In genomic region chr20:31596831-31597482, GRCh38 we compare ENCODE assay signal across 15 cellular contexts. TPM values are rescaled to one million over a fixed set of nuclear protein-coding genes. Genes with fewer than 3 reads are reported as not detected.
DNase-seq lines count a peak whose midpoint lies in the region; ATAC-seq, FAIRE-seq and TF ChIP-seq lines count a peak whose summit lies in the region.
"Had no signal": no experiment of that assay in that cellular context is flagged by ENCODE, and none has a peak within 500 bp of the region (broad histone marks: within the 10 kb centered on the region; RNA-seq: fewer than 3 reads in every experiment).

No MANE protein-coding gene starts in this region.

- H2AK5ac ChIP-seq in IMR-90 (ENCODE audit: low read depth, low read length), result peak overlapping the region; percentile 95

- H3K27me3 ChIP-seq in IMR-90 (ENCODE audit: control insufficient read depth, insufficient read depth, low read length) (no peaks in the 10 kb centered on the region), esophagus muscularis mucosa (no peaks in the 10 kb centered on the region), psoas muscle (ENCODE audit: insufficient read depth in 3 of 3, low read length in 2 of 3) (no peaks in the 10 kb centered on the region), pancreas (no peaks in the 10 kb centered on the region)

- H3K4me3 ChIP-seq in IMR-90 (ENCODE audit: insufficient read depth, low read depth, low read length), result no peak overlapping the region
- no peak overlapping the region for H3K4me3 ChIP-seq in esophagus muscularis mucosa
- H3K4me3 ChIP-seq in psoas muscle, result no peak overlapping the region
- no peak overlapping the region for H3K4me3 ChIP-seq in pancreas
- H3K4me3 ChIP-seq: GM12878 had no signal

- intact Hi-C loops in Calu3 (cut with micrococcal nuclease; ENCODE audit: unreplicated experiment) (no loop called here), IMR-90 (cut with micrococcal nuclease) (no loop called here), esophagus muscularis mucosa (cut with DNase I) (no loop called here), psoas muscle (cut with DNase I) (no loop called here), pancreas (cut with DNase I) (no loop called here)

- TF ChIP-seq POLR2A in IMR-90 (IDR thresholded peaks at IDR 0.05; ENCODE audit: low read depth, low read length), result no peak
- no peak for TF ChIP-seq POLR2A in esophagus muscularis mucosa (IDR thresholded peaks at IDR 0.05; ENCODE audit: low read depth)

- H3K56ac ChIP-seq in IMR-90 (ENCODE audit: extremely low read depth, insufficient read depth, low read length), result peak overlapping the region; percentile 60; the same call in 1 of the 2 replicates

- DNase-seq in Calu3 (no peak), IMR-90 (no peak), esophagus muscularis mucosa (ENCODE audit: extremely low spot score) (no peak), psoas muscle (no peak), pancreas (no peak), RCC 7860 (ENCODE audit: low spot score) (no peak)
- DNase-seq in activated CD4-positive, alpha-beta T cell treated with anti-CD3 and anti-CD28 coated beads, Interleukin-2, amount 10 ng/mL, durations not matched to agents 7 days and 5 days, result no peak
- DNase-seq: activated CD4-positive, alpha-beta memory T cell treated with anti-CD3 and anti-CD28 coated beads for 36 hours; activated naive CD4-positive, alpha-beta T cell treated with anti-CD3 and anti-CD28 coated beads, Interleukin-2, amount 10 ng/mL, durations not matched to agents 7 days and 5 days; COR-L47; stimulated activated naive B cell treated with anti-CD40 and anti-IgM and Interleukin-4, amounts not matched to agents 10 μg/mL and 1 μg/mL and 100 μg/mL, for 72 hours had no signal

- peak overlapping the region; percentile 15 for H2AK9ac ChIP-seq in IMR-90 (replicated peaks; ENCODE audit: low read depth, low read length, poor library complexity)

- H3K4me1 Mint-ChIP-seq in Calu3 (ENCODE audit: low read depth, unreplicated experiment), result peaks cover 48% of the 10 kb centered on the region
- no peaks in the 10 kb centered on the region for H3K4me1 Mint-ChIP-seq in activated CD4-positive, alpha-beta T cell treated with anti-CD3 and anti-CD28 coated beads, Interleukin-2, amount 10 ng/mL, durations not matched to agents 7 days and 5 days
- H3K4me1 Mint-ChIP-seq: activated naive CD4-positive, alpha-beta T cell treated with anti-CD3 and anti-CD28 coated beads, Interleukin-2, amount 10 ng/mL, durations not matched to agents 7 days and 5 days had no signal

- peaks cover 0 to 7% of the 10 kb centered on the region in 2 experiments; a peak in 1 of 4 replicates for H3K79me1 ChIP-seq in IMR-90 (ENCODE audit: low read depth in 1 of 2, low read length in 2 of 2)

- no CpG with 5 or more reads among the region's 4 CpGs for WGBS in IMR-90 (ENCODE audit: extremely low coverage in 2 of 2, insufficient read length in 1 of 2), 2 experiments
- WGBS in esophagus muscularis mucosa, result 64% methylated on average over 4 of the region's 4 CpGs
- 72 to 73% (median 72%) methylated on average over 4 of the region's 4 CpGs for WGBS in psoas muscle, 3 donors
- 77 to 78% methylated on average over 4 of the region's 4 CpGs for WGBS in pancreas, 2 donors

- H4K8ac ChIP-seq in IMR-90 (ENCODE audit: low read depth in 2 of 2, low read length in 2 of 2), result peak overlapping the region in 1 of 2 experiments; percentile 84; a peak in 3 of 4 replicates

- H3K4me2 ChIP-seq in IMR-90 (ENCODE audit: low read depth, low read length), result no peak overlapping the region

- no peaks in the 10 kb centered on the region for H3K9me3 Mint-ChIP-seq in Calu3 (ENCODE audit: low read depth, unreplicated experiment)
- H3K9me3 Mint-ChIP-seq in activated CD4-positive, alpha-beta T cell treated with anti-CD3 and anti-CD28 coated beads, Interleukin-2, amount 10 ng/mL, durations not matched to agents 7 days and 5 days, result no peaks in the 10 kb centered on the region
- H3K9me3 Mint-ChIP-seq: activated CD4-positive, alpha-beta memory T cell treated with anti-CD3 and anti-CD28 coated beads for 36 hours; activated naive CD4-positive, alpha-beta T cell treated with anti-CD3 and anti-CD28 coated beads, Interleukin-2, amount 10 ng/mL, durations not matched to agents 7 days and 5 days; stimulated activated naive B cell treated with anti-CD40 and anti-IgM and Interleukin-4, amounts not matched to agents 10 μg/mL and 1 μg/mL and 100 μg/mL, for 72 hours had no signal

- no peak for TF ChIP-seq EP300 in esophagus muscularis mucosa (IDR thresholded peaks at IDR 0.05)

- H3K14ac ChIP-seq in IMR-90 (replicated peaks; ENCODE audit: low read depth, low read length), result peak overlapping the region; percentile 62; the same call in 1 of the 2 replicates

- no peaks in the 10 kb centered on the region for H4K20me1 ChIP-seq in IMR-90 (ENCODE audit: insufficient read depth, low read length)

- BruUV-seq in Calu3 (replicated peaks; lab: Mats Ljungman, UMichigan), result no TSS peak
- no TSS peak for BruUV-seq in IMR-90 (replicated peaks; lab: Mats Ljungman, UMichigan)

- peaks cover 7% of the 10 kb centered on the region for H3K9me1 ChIP-seq in IMR-90 (ENCODE audit: insufficient read depth, low read length)

- H3K36me3 Mint-ChIP-seq in Calu3 (ENCODE audit: insufficient read depth, unreplicated experiment), result peaks cover 45% of the 10 kb centered on the region
- H3K36me3 Mint-ChIP-seq in activated CD4-positive, alpha-beta T cell treated with anti-CD3 and anti-CD28 coated beads, Interleukin-2, amount 10 ng/mL, durations not matched to agents 7 days and 5 days (ENCODE audit: low read depth), result no peaks in the 10 kb centered on the region
- H3K36me3 Mint-ChIP-seq: activated CD4-positive, alpha-beta memory T cell treated with anti-CD3 and anti-CD28 coated beads for 36 hours; activated naive CD4-positive, alpha-beta T cell treated with anti-CD3 and anti-CD28 coated beads, Interleukin-2, amount 10 ng/mL, durations not matched to agents 7 days and 5 days; stimulated activated naive B cell treated with anti-CD40 and anti-IgM and Interleukin-4, amounts not matched to agents 10 μg/mL and 1 μg/mL and 100 μg/mL, for 72 hours had no signal

- ATAC-seq in IMR-90 (ENCODE audit: low read depth), result no peak
- no peak for ATAC-seq in psoas muscle
- ATAC-seq in HG02870 (IDR thresholded peaks at IDR 0.05; ENCODE audit: unreplicated experiment), result no peak
- ATAC-seq in pancreas, result no peak
- ATAC-seq: GM12878; stimulated activated naive B cell treated with anti-CD40 and anti-IgM and Interleukin-4, amounts not matched to agents 10 μg/mL and 1 μg/mL and 100 μg/mL, for 72 hours had no signal

- TF ChIP-seq RAD21 in IMR-90 (IDR thresholded peaks at IDR 0.05; ENCODE audit: low read length), result no peak

- peak overlapping the region; percentile 86 for H4K91ac ChIP-seq in IMR-90 (ENCODE audit: insufficient read depth, low read depth, low read length)

- H2BK120ac ChIP-seq in IMR-90 (ENCODE audit: low read depth, low read length), result peak overlapping the region; percentile 91

- no peak overlapping the region for H4K5ac ChIP-seq in IMR-90 (ENCODE audit: low read depth, low read length)

- dilution Hi-C loops in IMR-90 (cut with HindIII; ENCODE audit: low sequenced_read_pairs, unreplicated experiment), result no loop called here

- H3K9ac ChIP-seq in IMR-90 (ENCODE audit: low read depth, low read length), result peak overlapping the region; percentile 3; the same call in 1 of the 2 replicates

- in situ Hi-C loops in IMR-90 (cut with MboI; ENCODE audit: low sequenced_read_pairs), result no loop called here

- H3K27me3 Mint-ChIP-seq in Calu3 (ENCODE audit: unreplicated experiment), result no peaks in the 10 kb centered on the region
- peaks cover 1% of the 10 kb centered on the region for H3K27me3 Mint-ChIP-seq in activated CD4-positive, alpha-beta T cell treated with anti-CD3 and anti-CD28 coated beads, Interleukin-2, amount 10 ng/mL, durations not matched to agents 7 days and 5 days

- no peaks in the 10 kb centered on the region for H3K36me3 ChIP-seq in IMR-90 (ENCODE audit: control insufficient read depth, insufficient read depth, low read length)
- H3K36me3 ChIP-seq in esophagus muscularis mucosa, result no peaks in the 10 kb centered on the region
- no peaks in the 10 kb centered on the region for H3K36me3 ChIP-seq in psoas muscle (ENCODE audit: insufficient read depth in 1 of 2, low read depth in 1 of 2)
- H3K36me3 ChIP-seq in pancreas, result no peaks in the 10 kb centered on the region

- peaks cover 14% of the 10 kb centered on the region for H3K4me1 ChIP-seq in IMR-90 (ENCODE audit: control insufficient read depth, insufficient read depth, low read length)
- H3K4me1 ChIP-seq in esophagus muscularis mucosa, result peaks cover 15 to 35% (median 30%) of the 10 kb centered on the region in 4 donors
- H3K4me1 ChIP-seq in psoas muscle, result no peaks in the 10 kb centered on the region
- no peaks in the 10 kb centered on the region for H3K4me1 ChIP-seq in pancreas

- TF ChIP-seq CTCF in Calu3 (IDR thresholded peaks at IDR 0.05; ENCODE audit: unreplicated experiment), result no peak
- no peak for TF ChIP-seq CTCF in IMR-90 (conservative IDR thresholded peaks at IDR 0.05; ENCODE audit: low read depth, low read length)
- TF ChIP-seq CTCF in esophagus muscularis mucosa (IDR thresholded peaks at IDR 0.05), result no peak
- no peak for TF ChIP-seq CTCF in psoas muscle (IDR thresholded peaks at IDR 0.05)
- no peak for TF ChIP-seq CTCF in pancreas (IDR thresholded peaks at IDR 0.05)

- H3K9me3 ChIP-seq in IMR-90 (ENCODE audit: control insufficient read depth, insufficient read depth, low read length), result no peaks in the 10 kb centered on the region
- H3K9me3 ChIP-seq in esophagus muscularis mucosa, result no peaks in the 10 kb centered on the region
- no peaks in the 10 kb centered on the region for H3K9me3 ChIP-seq in psoas muscle
- no peaks in the 10 kb centered on the region for H3K9me3 ChIP-seq in pancreas

- peak overlapping the region; percentile 19 for H2AFZ ChIP-seq in IMR-90 (replicated peaks; ENCODE audit: low read length, poor library complexity)

- peak overlapping the region; percentile 17; the same call in 1 of the 2 replicates for H3K23ac ChIP-seq in IMR-90 (ENCODE audit: low read depth, low read length)

- H3K27ac Mint-ChIP-seq in Calu3 (ENCODE audit: unreplicated experiment), result peak overlapping the region; percentile 80
- no peak overlapping the region for H3K27ac Mint-ChIP-seq in activated CD4-positive, alpha-beta T cell treated with anti-CD3 and anti-CD28 coated beads, Interleukin-2, amount 10 ng/mL, durations not matched to agents 7 days and 5 days
- H3K27ac Mint-ChIP-seq: activated CD4-positive, alpha-beta memory T cell treated with anti-CD3 and anti-CD28 coated beads for 36 hours; stimulated activated naive B cell treated with anti-CD40 and anti-IgM and Interleukin-4, amounts not matched to agents 10 μg/mL and 1 μg/mL and 100 μg/mL, for 72 hours had no signal

- H3K18ac ChIP-seq in IMR-90 (ENCODE audit: low read depth, low read length), result no peak overlapping the region

- POLR2A ChIA-PET in IMR-90 (lab: Charles Lee; ENCODE audit: unreplicated experiment), result interaction anchor here (0.6 to 0.8 kb wide), 2 partner anchors 12 to 114 kb away, joined by 3 to 4 read pairs; no protein-coding TSS in a partner anchor
- POLR2A ChIA-PET in activated CD4-positive, alpha-beta T cell treated with anti-CD3 and anti-CD28 coated beads, Interleukin-2, amount 10 ng/mL, durations not matched to agents 7 days and 5 days (lab: Charles Lee), result no interaction called here

- CTCF ChIA-PET in Calu3 (lab: Charles Lee) (interaction anchor here (0.9 to 2.0 kb wide), 5 partner anchors 8 to 24 kb away, joined by 3 to 9 read pairs (median 3); partner anchors contain the start of gene ID1), IMR-90 (lab: Yijun Ruan, JAX) (interaction anchor here (1.3 kb wide), 1 partner anchor 34 kb away, joined by 3 read pairs; no protein-coding TSS in a partner anchor)
- CTCF ChIA-PET in activated CD4-positive, alpha-beta T cell treated with anti-CD3 and anti-CD28 coated beads, Interleukin-2, amount 10 ng/mL, durations not matched to agents 7 days and 5 days (lab: Charles Lee), result interaction anchor here (1.1 to 1.4 kb wide), 2 partner anchors 14 to 17 kb away, joined by 3 to 6 read pairs; no protein-coding TSS in a partner anchor

- H2BK20ac ChIP-seq in IMR-90 (ENCODE audit: low read depth, low read length), result peak overlapping the region; percentile 91

- no peak overlapping the region for H3K4me3 Mint-ChIP-seq in Calu3 (ENCODE audit: low read depth, unreplicated experiment)
- H3K4me3 Mint-ChIP-seq in activated CD4-positive, alpha-beta T cell treated with anti-CD3 and anti-CD28 coated beads, Interleukin-2, amount 10 ng/mL, durations not matched to agents 7 days and 5 days, result no peak overlapping the region
- H3K4me3 Mint-ChIP-seq: activated CD4-positive, alpha-beta memory T cell treated with anti-CD3 and anti-CD28 coated beads for 36 hours; activated naive CD4-positive, alpha-beta T cell treated with anti-CD3 and anti-CD28 coated beads, Interleukin-2, amount 10 ng/mL, durations not matched to agents 7 days and 5 days; stimulated activated naive B cell treated with anti-CD40 and anti-IgM and Interleukin-4, amounts not matched to agents 10 μg/mL and 1 μg/mL and 100 μg/mL, for 72 hours had no signal

- peak overlapping the region; percentile 10 for H2BK5ac ChIP-seq in IMR-90 (ENCODE audit: low read depth, low read length, poor library complexity, severe bottlenecking)

- peak overlapping the region; percentile 65; the same call in 2 of the 3 replicates for H2BK15ac ChIP-seq in IMR-90 (ENCODE audit: low read depth, low read length)

- peak overlapping the region; percentile 57 for H3K27ac ChIP-seq in IMR-90 (ENCODE audit: insufficient read depth, low read length)
- peak overlapping the region; percentile 67 to 81 (median 77) for H3K27ac ChIP-seq in esophagus muscularis mucosa (replicated peaks in 1 of 4)
- H3K27ac ChIP-seq in psoas muscle, result peak overlapping the region; percentile 69
- H3K27ac ChIP-seq in pancreas, result no peak overlapping the region

- peak overlapping the region; percentile 84 for H3K4ac ChIP-seq in IMR-90 (ENCODE audit: low read depth, low read length)

- FAIRE-seq in pancreas (lab: Jason Lieb, UNC) (no peak), RCC 7860 (lab: Jason Lieb, UNC) (no peak)
- FAIRE-seq: GM12878 had no signal

RNA-seq across cellular contexts. Expression of gene ID1, which starts 8.1 kb away (rescaled TPM):
- total RNA-seq in Calu3 (2022) (347 and 431 TPM in 2 replicates), IMR-90 (2012; rRNA removed) (174 and 186 TPM in 2 replicates), esophagus muscularis mucosa (100 to 1,000 TPM; 199 to 744 (median 532) TPM), psoas muscle (100 to 1,000 TPM in 2 of 4 donors, 10 to 100 TPM in 2; 25.1 to 129 (median 102) TPM), pancreas (10 to 100 TPM in 5 of 6 donors, 1 to 10 TPM in 1; 9.5 to 39.3 (median 17.4) TPM)
- polyA plus RNA-seq in IMR-90 (2012; rRNA removed) (148 and 156 TPM in 2 replicates), psoas muscle (100 to 1,000 TPM in 1 of 3 donors, 10 to 100 TPM in 2; 45.1 to 574 (median 45.2) TPM), pancreas (10 to 100 TPM; 50.9 to 64.7 TPM)
- polyA plus RNA-seq in IMR-90 (2012; cell fraction: cytosol; rRNA removed), result 283 and 402 TPM in 2 replicates
- polyA plus RNA-seq in IMR-90 (2012; cell fraction: nucleus; rRNA removed; ENCODE audit: low replicate concordance), result 740 and 930 TPM in 2 replicates
- total RNA-seq in activated CD4-positive, alpha-beta T cell treated with anti-CD3 and anti-CD28 coated beads, Interleukin-2, amount 10 ng/mL, durations not matched to agents 7 days and 5 days, result 1 to 10 TPM in 1 of 2 experiments, under 1 TPM in 1; 0.85 to 1.4 TPM

RNA-seq across cellular contexts. Expression of gene COX4I2, which starts 40.8 kb away (rescaled TPM):
- total RNA-seq in Calu3 (2022) (not detected in 2 replicates), IMR-90 (2012; rRNA removed) (not detected in 2 replicates), esophagus muscularis mucosa (10 to 100 TPM in 1 of 4 donors, 1 to 10 TPM in 3; 2.1 to 14.2 (median 7.1) TPM), psoas muscle (1 to 10 TPM; 3.5 to 8.1 (median 5.0) TPM), pancreas (under 1 TPM in 5 of 6 donors, not detected in 1; 0.28 to 0.94 (median 0.60) TPM)
- polyA plus RNA-seq in IMR-90 (2012; rRNA removed) (not detected in 2 replicates), psoas muscle (10 to 100 TPM in 2 of 3 donors, 1 to 10 TPM in 1; 7.0 to 13.2 (median 11.9) TPM), pancreas (1 to 10 TPM; 3.7 to 7.8 TPM)
- polyA plus RNA-seq in IMR-90 (2012; cell fraction: cytosol; rRNA removed), result not detected in 2 replicates
- not detected in 2 replicates for polyA plus RNA-seq in IMR-90 (2012; cell fraction: nucleus; rRNA removed; ENCODE audit: low replicate concordance)
- not detected for total RNA-seq in activated CD4-positive, alpha-beta T cell treated with anti-CD3 and anti-CD28 coated beads, Interleukin-2, amount 10 ng/mL, durations not matched to agents 7 days and 5 days
- total RNA-seq: activated CD4-positive, alpha-beta memory T cell treated with anti-CD3 and anti-CD28 coated beads for 36 hours; dermis blood vessel endothelial cell; GM12878; HT1080 had no signal
- polyA plus RNA-seq: GM12878 had no signal

Comparison
In these comparisons a context has a peak if more than half of its experiments do, and no peak if none do; other contexts are left out.
1. H3K27ac ChIP-seq: peak in IMR-90 (single experiment), esophagus muscularis mucosa (4 of 4) and psoas muscle (single experiment); none in pancreas (0 of 4).
2. RNA of gene ID1, which starts 8.1 kb away (total RNA-seq): 199 to 744 TPM in esophagus muscularis mucosa, 347 to 431 TPM in Calu3, 174 to 186 TPM in IMR-90, 25.1 to 129 TPM in psoas muscle and 9.5 to 39.3 TPM in pancreas; 0.85 to 1.4 TPM in activated CD4-positive, alpha-beta T cell treated with anti-CD3 and anti-CD28 coated beads, Interleukin-2, amount 10 ng/mL, durations not matched to agents 7 days and 5 days; every median in the first group is over 4 times any median in the second.